In genomic region chr12:124549629-124550028, GRCh38 we compare ENCODE assay signal across 12 cellular contexts. TPM values are rescaled to one million over a fixed set of nuclear protein-coding genes. Genes with fewer than 3 reads are reported as not detected.
A peak's percentile ranks its signal among the peaks of the same experiment; 100 is the strongest.
DNase-seq lines count a peak whose midpoint lies in the region; ATAC-seq and TF ChIP-seq lines count a peak whose summit lies in the region.
"Had no signal": no experiment of that assay in that cellular context is flagged by ENCODE, and none has a peak within 500 bp of the region (broad histone marks: within the 10 kb centered on the region; RNA-seq: fewer than 3 reads in every experiment).

No MANE protein-coding gene starts in this region.

- peaks cover 49 to 89% of the 10 kb centered on the region in 2 donors for H3K4me1 ChIP-seq in left lung

- POLR2A ChIA-PET in activated CD4-positive, alpha-beta memory T cell treated with anti-CD3 and anti-CD28 coated beads, Interleukin-2, amount 10 ng/mL, durations not matched to agents 7 days and 5 days (lab: Charles Lee), result no interaction called here

- CTCF ChIA-PET in activated CD4-positive, alpha-beta memory T cell treated with anti-CD3 and anti-CD28 coated beads, Interleukin-2, amount 10 ng/mL, durations not matched to agents 7 days and 5 days (lab: Charles Lee), result no interaction called here

- H3K27me3 ChIP-seq in left lung, result no peaks in the 10 kb centered on the region

- ATAC-seq in left lung, result peak; percentile 55
- ATAC-seq in stimulated activated memory B cell treated with anti-CD40 and anti-IgM and Interleukin-4, amounts not matched to agents 10 μg/mL and 1 μg/mL and 100 μg/mL, for 72 hours, result no peak
- ATAC-seq: activated T-helper 17 cell treated with anti-CD3 and anti-CD28 coated beads, Interleukin-2, amount 50 U/mL, for 72 hours had no signal

- H3K27ac Mint-ChIP-seq in CD14-positive monocyte (peak overlapping the region in 5 of 7 donors; percentile 83 to 95 (median 94)), glutamatergic neuron (ENCODE audit: unreplicated experiment) (no peak overlapping the region)
- H3K27ac Mint-ChIP-seq in stimulated activated memory B cell treated with anti-CD40 and anti-IgM and Interleukin-4, amounts not matched to agents 10 μg/mL and 1 μg/mL and 100 μg/mL, for 72 hours, result peak overlapping the region; percentile 82
- no peak overlapping the region for H3K27ac Mint-ChIP-seq in activated CD4-positive, alpha-beta memory T cell treated with anti-CD3 and anti-CD28 coated beads, Interleukin-2, amount 10 ng/mL, durations not matched to agents 7 days and 5 days
- H3K27ac Mint-ChIP-seq: CD4-positive, alpha-beta T cell had no signal

- H3K27me3 Mint-ChIP-seq in CD14-positive monocyte (ENCODE audit: low read depth in 3 of 3) (peaks cover 0 to 1% (median 0%) of the 10 kb centered on the region in 3 donors), glutamatergic neuron (ENCODE audit: unreplicated experiment) (peaks cover 4% of the 10 kb centered on the region)
- no peaks in the 10 kb centered on the region for H3K27me3 Mint-ChIP-seq in stimulated activated memory B cell treated with anti-CD40 and anti-IgM and Interleukin-4, amounts not matched to agents 10 μg/mL and 1 μg/mL and 100 μg/mL, for 72 hours
- H3K27me3 Mint-ChIP-seq in activated CD4-positive, alpha-beta memory T cell treated with anti-CD3 and anti-CD28 coated beads, Interleukin-2, amount 10 ng/mL, durations not matched to agents 7 days and 5 days, result no peaks in the 10 kb centered on the region
- H3K27me3 Mint-ChIP-seq: activated T-helper 17 cell treated with anti-CD3 and anti-CD28 coated beads, Interleukin-2, amount 50 U/mL, for 72 hours; CD4-positive, alpha-beta T cell had no signal

- no peaks in the 10 kb centered on the region for H3K36me3 ChIP-seq in left lung

- H3K27ac ChIP-seq in left lung, result peak overlapping the region; percentile 46 to 60

- H3K36me3 Mint-ChIP-seq in CD14-positive monocyte (peaks cover 16 to 19% of the 10 kb centered on the region in 2 donors), glutamatergic neuron (ENCODE audit: unreplicated experiment) (no peaks in the 10 kb centered on the region)
- H3K36me3 Mint-ChIP-seq in stimulated activated memory B cell treated with anti-CD40 and anti-IgM and Interleukin-4, amounts not matched to agents 10 μg/mL and 1 μg/mL and 100 μg/mL, for 72 hours, result no peaks in the 10 kb centered on the region
- H3K36me3 Mint-ChIP-seq in activated CD4-positive, alpha-beta memory T cell treated with anti-CD3 and anti-CD28 coated beads, Interleukin-2, amount 10 ng/mL, durations not matched to agents 7 days and 5 days (ENCODE audit: low read depth), result no peaks in the 10 kb centered on the region

- TF ChIP-seq CTCF in CD14-positive monocyte (IDR thresholded peaks at IDR 0.05) (no peak), left lung (IDR thresholded peaks at IDR 0.05) (no peak), glutamatergic neuron (IDR thresholded peaks at IDR 0.05; ENCODE audit: partially characterized antibody, unreplicated experiment) (no peak)

- no peaks in the 10 kb centered on the region for H3K9me3 ChIP-seq in left lung

- intact Hi-C loops in CD14-positive monocyte (cut with micrococcal nuclease) (loop anchor here (5.0 to 10.0 kb wide), 6 partner anchors 32 to 218 kb away; no protein-coding TSS in a partner anchor), left lung (cut with DNase I) (no loop called here)

- H3K4me1 Mint-ChIP-seq in CD14-positive monocyte (peaks cover 89% of the 10 kb centered on the region), glutamatergic neuron (ENCODE audit: low read depth, unreplicated experiment) (peaks cover 39% of the 10 kb centered on the region)
- peaks cover 98% of the 10 kb centered on the region for H3K4me1 Mint-ChIP-seq in stimulated activated memory B cell treated with anti-CD40 and anti-IgM and Interleukin-4, amounts not matched to agents 10 μg/mL and 1 μg/mL and 100 μg/mL, for 72 hours
- peaks cover 47% of the 10 kb centered on the region for H3K4me1 Mint-ChIP-seq in activated CD4-positive, alpha-beta memory T cell treated with anti-CD3 and anti-CD28 coated beads, Interleukin-2, amount 10 ng/mL, durations not matched to agents 7 days and 5 days

- DNase-seq in CD14-positive monocyte (ENCODE audit: low spot score) (peak; percentile 25), amniotic epithelial cell (ENCODE audit: low read depth) (peak; percentile 73), left lung (peak in 1 of 2 donors; percentile 32), glutamatergic neuron (no peak), NCI-H2171 treated with DMSO at 0.1 percent for 48 hours (lab: John Stamatoyannopoulos, UW) (no peak)
- no peak for DNase-seq in activated CD4-positive, alpha-beta memory T cell treated with anti-CD3 and anti-CD28 coated beads, Interleukin-2, amount 10 ng/mL, durations not matched to agents 7 days and 5 days
- no peak for DNase-seq in stimulated activated naive CD4-positive, alpha-beta T cell (lab: John Stamatoyannopoulos, UW)
- DNase-seq: CD4-positive, alpha-beta T cell; NCI-H1092; NCI-H526 had no signal

- H3K4me3 Mint-ChIP-seq in CD14-positive monocyte (peak overlapping the region; percentile 6 to 59), glutamatergic neuron (ENCODE audit: unreplicated experiment) (no peak overlapping the region)
- no peak overlapping the region for H3K4me3 Mint-ChIP-seq in stimulated activated memory B cell treated with anti-CD40 and anti-IgM and Interleukin-4, amounts not matched to agents 10 μg/mL and 1 μg/mL and 100 μg/mL, for 72 hours
- no peak overlapping the region for H3K4me3 Mint-ChIP-seq in activated CD4-positive, alpha-beta memory T cell treated with anti-CD3 and anti-CD28 coated beads, Interleukin-2, amount 10 ng/mL, durations not matched to agents 7 days and 5 days
- H3K4me3 Mint-ChIP-seq: CD4-positive, alpha-beta T cell had no signal

- no peaks in the 10 kb centered on the region for H3K9me3 Mint-ChIP-seq in CD14-positive monocyte
- H3K9me3 Mint-ChIP-seq in stimulated activated memory B cell treated with anti-CD40 and anti-IgM and Interleukin-4, amounts not matched to agents 10 μg/mL and 1 μg/mL and 100 μg/mL, for 72 hours, result no peaks in the 10 kb centered on the region
- H3K9me3 Mint-ChIP-seq in activated CD4-positive, alpha-beta memory T cell treated with anti-CD3 and anti-CD28 coated beads, Interleukin-2, amount 10 ng/mL, durations not matched to agents 7 days and 5 days, result no peaks in the 10 kb centered on the region
- peaks cover 12% of the 10 kb centered on the region for H3K9me3 Mint-ChIP-seq in glutamatergic neuron (ENCODE audit: unreplicated experiment)
- H3K9me3 Mint-ChIP-seq: activated T-helper 17 cell treated with anti-CD3 and anti-CD28 coated beads, Interleukin-2, amount 50 U/mL, for 72 hours; CD4-positive, alpha-beta T cell had no signal

- H3K4me3 ChIP-seq in left lung, result no peak overlapping the region

RNA-seq across cellular contexts. Expression of gene NCOR2, which starts 17.8 kb away (rescaled TPM):
- 1 to 10 TPM; 4.7 to 5.5 TPM for polyA plus RNA-seq in CD14-positive monocyte
- total RNA-seq in left lung (100 to 1,000 TPM; 289 to 331 TPM), glutamatergic neuron (ENCODE audit: unreplicated experiment) (360 TPM)
- 10 to 100 TPM; 88.9 to 90.8 TPM for total RNA-seq in activated CD4-positive, alpha-beta memory T cell treated with anti-CD3 and anti-CD28 coated beads, Interleukin-2, amount 10 ng/mL, durations not matched to agents 7 days and 5 days

Comparison
In these comparisons a context has a peak if more than half of its experiments do, and no peak if none do; other contexts are left out.
1. DNase-seq: peak in CD14-positive monocyte (single experiment) and amniotic epithelial cell (single experiment); none in activated CD4-positive, alpha-beta memory T cell treated with anti-CD3 and anti-CD28 coated beads, Interleukin-2, amount 10 ng/mL, durations not matched to agents 7 days and 5 days (single experiment), glutamatergic neuron (single experiment), stimulated activated naive CD4-positive, alpha-beta T cell (0 of 6) and NCI-H2171 treated with DMSO at 0.1 percent for 48 hours (single experiment).
2. H3K27ac Mint-ChIP-seq: peak in CD14-positive monocyte (5 of 7) and stimulated activated memory B cell treated with anti-CD40 and anti-IgM and Interleukin-4, amounts not matched to agents 10 μg/mL and 1 μg/mL and 100 μg/mL, for 72 hours (single experiment); none in activated CD4-positive, alpha-beta memory T cell treated with anti-CD3 and anti-CD28 coated beads, Interleukin-2, amount 10 ng/mL, durations not matched to agents 7 days and 5 days (single experiment) and glutamatergic neuron (single experiment).
3. H3K4me3 Mint-ChIP-seq: peak in CD14-positive monocyte (2 of 2); none in stimulated activated memory B cell treated with anti-CD40 and anti-IgM and Interleukin-4, amounts not matched to agents 10 μg/mL and 1 μg/mL and 100 μg/mL, for 72 hours (single experiment), activated CD4-positive, alpha-beta memory T cell treated with anti-CD3 and anti-CD28 coated beads, Interleukin-2, amount 10 ng/mL, durations not matched to agents 7 days and 5 days (single experiment) and glutamatergic neuron (single experiment).
4. intact Hi-C loops: an anchor here in CD14-positive monocyte (5.0 to 10.0 kb wide); none called in left lung.